Comparison of ENCODE assay signal across 8 cellular contexts in genomic region chr13:100646030-100646673, GRCh38. TPM values are rescaled to one million over a fixed set of nuclear protein-coding genes. Genes with fewer than 3 reads are reported as not detected.
DNase-seq lines count a peak whose midpoint lies in the region; ATAC-seq and TF ChIP-seq lines count a peak whose summit lies in the region.

No MANE protein-coding gene starts in this region.

- no peak overlapping the region for H3K4me3 Mint-ChIP-seq in activated T-cell treated with anti-CD3 and anti-CD28 coated beads, Interleukin-2, amount 50 U/mL, for 4 hours

- H3K27me3 Mint-ChIP-seq in activated T-cell treated with anti-CD3 and anti-CD28 coated beads, Interleukin-2, amount 50 U/mL, for 4 hours (ENCODE audit: low read depth) = no peaks in the 10 kb centered on the region

- no peaks in the 10 kb centered on the region for H3K9me3 Mint-ChIP-seq in activated T-cell treated with anti-CD3 and anti-CD28 coated beads, Interleukin-2, amount 50 U/mL, for 4 hours

- DNase-seq in AG09319 (ENCODE audit: extremely low read depth, low read depth) (no peak), HPDE6-E6E7 (ENCODE audit: extremely low spot score) (peak; percentile 22), amygdala (lab: John Stamatoyannopoulos, UW) (peak in 41 of 56 donors; percentile 6 to 81 (median 38)), left kidney (ENCODE audit: low read depth, low spot score) (peak; percentile 76), COLO829 (ENCODE audit: low spot score) (no peak)
- no peak for DNase-seq in activated T-cell treated with anti-CD3 and anti-CD28 coated beads, Interleukin-2, amount 50 U/mL, for 4 hours

- peak; percentile 35 for TF ChIP-seq CTCF in AG09319 (IDR thresholded peaks at IDR 0.05; ENCODE audit: low read depth, low read length)

- peaks cover 19% of the 10 kb centered on the region for H3K36me3 Mint-ChIP-seq in activated T-cell treated with anti-CD3 and anti-CD28 coated beads, Interleukin-2, amount 50 U/mL, for 4 hours (ENCODE audit: insufficient read depth)

- ATAC-seq in GM18498 (IDR thresholded peaks at IDR 0.05; ENCODE audit: unreplicated experiment) (no peak), GM21447 (IDR thresholded peaks at IDR 0.05; ENCODE audit: unreplicated experiment) (no peak)
- no peak for ATAC-seq in activated T-cell treated with anti-CD3 and anti-CD28 coated beads, Interleukin-2, amount 50 U/mL, for 4 hours

- no peaks in the 10 kb centered on the region for H3K4me1 Mint-ChIP-seq in activated T-cell treated with anti-CD3 and anti-CD28 coated beads, Interleukin-2, amount 50 U/mL, for 4 hours (ENCODE audit: low read depth)

RNA-seq across cellular contexts. Expression of gene TMTC4, which starts 28.4 kb away (rescaled TPM):
- 10 to 100 TPM in 2 of 3 donors, 1 to 10 TPM in 1; 8.6 to 13.8 (median 11.7) TPM for total RNA-seq in activated T-cell treated with anti-CD3 and anti-CD28 coated beads, Interleukin-2, amount 50 U/mL, for 4 hours

RNA-seq across cellular contexts. Expression of gene GGACT, which starts 57.6 kb away (rescaled TPM):
- 1 to 10 TPM; 2.9 to 4.1 (median 3.9) TPM for total RNA-seq in activated T-cell treated with anti-CD3 and anti-CD28 coated beads, Interleukin-2, amount 50 U/mL, for 4 hours

Comparison
In these comparisons a context has a peak if more than half of its experiments do, and no peak if none do; other contexts are left out.
1. DNase-seq: peak in HPDE6-E6E7 (single experiment), amygdala (41 of 56) and left kidney (single experiment); none in AG09319 (single experiment), COLO829 (single experiment) and activated T-cell treated with anti-CD3 and anti-CD28 coated beads, Interleukin-2, amount 50 U/mL, for 4 hours (single experiment).